8 cellular contexts compared by ENCODE assay signal in the genomic region with DNA sequence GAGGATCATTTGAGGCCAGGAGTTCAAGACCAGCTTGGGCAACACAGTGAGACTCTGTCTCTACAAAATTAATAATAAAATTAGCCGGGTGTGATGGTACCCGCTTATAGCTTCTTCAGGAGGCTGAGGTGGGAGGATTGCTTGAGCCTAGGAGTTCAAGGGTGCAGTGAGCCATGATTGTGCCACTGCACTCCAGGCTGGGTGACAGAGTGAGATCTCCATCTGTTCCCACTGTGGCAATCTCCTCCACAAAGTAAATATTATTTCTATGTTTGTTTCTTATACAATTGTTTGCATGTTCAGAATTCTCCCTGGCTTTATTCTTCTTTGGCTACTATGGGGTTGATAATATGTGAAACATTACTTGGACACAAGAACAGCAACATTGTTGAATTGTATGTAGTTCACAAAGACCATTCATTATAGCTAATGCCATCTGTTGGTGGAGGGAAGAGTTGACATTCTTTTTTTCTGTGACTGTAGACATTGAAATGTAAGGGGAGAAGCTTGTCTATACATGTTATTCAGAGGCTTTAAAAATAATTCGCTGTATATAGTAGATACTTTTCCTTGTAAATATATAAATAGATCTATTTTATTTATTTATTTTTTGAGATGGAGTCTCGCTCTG. TPM values are rescaled to one million over a fixed set of nuclear protein-coding genes. Genes with fewer than 3 reads are reported as not detected.
A peak's percentile ranks its signal among the peaks of the same experiment; 100 is the strongest.
DNase-seq lines count a peak whose midpoint lies in the region; ATAC-seq and TF ChIP-seq lines count a peak whose summit lies in the region.

No MANE protein-coding gene starts in this region.

- H3K4me1 Mint-ChIP-seq in natural killer cell treated with Interleukin-12 subunit alpha and Interleukin-12 subunit beta and Interleukin-15 and Interleukin-18, amount 100 ng/mL, for 72 hours (ENCODE audit: low read depth in 2 of 2) = no peaks in the 10 kb centered on the region

- H3K4me3 Mint-ChIP-seq in natural killer cell treated with Interleukin-12 subunit alpha and Interleukin-12 subunit beta and Interleukin-15 and Interleukin-18, amount 100 ng/mL, for 72 hours = no peak overlapping the region

- TF ChIP-seq POLR2A in esophagus muscularis mucosa (IDR thresholded peaks at IDR 0.05; ENCODE audit: low read depth) = no peak

- no peaks in the 10 kb centered on the region for H3K79me2 ChIP-seq in OCI-LY7 (ENCODE audit: insufficient read depth, low read depth, low read length)

- TF ChIP-seq EP300 in esophagus muscularis mucosa (IDR thresholded peaks at IDR 0.05) = no peak

- H3K9me3 Mint-ChIP-seq in natural killer cell treated with Interleukin-12 subunit alpha and Interleukin-12 subunit beta and Interleukin-15 and Interleukin-18, amount 100 ng/mL, for 72 hours = no peaks in the 10 kb centered on the region

- H3K9me3 ChIP-seq in OCI-LY7 (ENCODE audit: low read length) (no peaks in the 10 kb centered on the region), esophagus muscularis mucosa (no peaks in the 10 kb centered on the region)

- POLR2A ChIA-PET in OCI-LY7 (lab: Charles Lee) = interaction anchor here (0.6 to 1.4 kb wide), 3 partner anchors 16 to 210 kb away, joined by 3 to 6 read pairs (median 4); partner anchors contain the start of gene PNRC2

- H3K27me3 Mint-ChIP-seq in natural killer cell treated with Interleukin-12 subunit alpha and Interleukin-12 subunit beta and Interleukin-15 and Interleukin-18, amount 100 ng/mL, for 72 hours = no peaks in the 10 kb centered on the region

- no peak overlapping the region for H2AFZ ChIP-seq in OCI-LY7 (ENCODE audit: low read length)

- WGBS in esophagus muscularis mucosa = 83% methylated on average over 4 of the region's 4 CpGs

- H3K27ac ChIP-seq in OCI-LY7 (ENCODE audit: low read depth, low read length, poor library complexity, severe bottlenecking) (no peak overlapping the region), esophagus muscularis mucosa (replicated peaks in 1 of 4) (no peak overlapping the region)

- TF ChIP-seq CTCF in OCI-LY7 (conservative IDR thresholded peaks at IDR 0.05; ENCODE audit: low read length) = peak; percentile 85
- peak; percentile 67 to 69 (median 67) for TF ChIP-seq CTCF in esophagus muscularis mucosa (IDR thresholded peaks at IDR 0.05)
- no peak for TF ChIP-seq CTCF in omental fat pad (IDR thresholded peaks at IDR 0.05)

- no TSS peak for BruUV-seq in OCI-LY7 (replicated peaks; lab: Mats Ljungman, UMichigan)

- CTCF ChIA-PET in OCI-LY7 (lab: Charles Lee; ENCODE audit: unreplicated experiment) = no interaction called here

- no peak overlapping the region for H3K4me3 ChIP-seq in OCI-LY7 (ENCODE audit: low read depth, low read length, poor library complexity, severe bottlenecking)
- no peak overlapping the region for H3K4me3 ChIP-seq in esophagus muscularis mucosa

- DNase-seq in Right ventricle myocardium inferior (ENCODE audit: missing footprints) = no peak
- DNase-seq in cardiac septum (ENCODE audit: low spot score) = no peak
- peak; percentile 58 for DNase-seq in OCI-LY7 (ENCODE audit: low spot score)
- no peak for DNase-seq in esophagus muscularis mucosa (ENCODE audit: extremely low spot score)
- DNase-seq in omental fat pad (ENCODE audit: low spot score) = no peak
- DNase-seq in natural killer cell treated with Interleukin-12 subunit alpha and Interleukin-12 subunit beta and Interleukin-15 and Interleukin-18, amount 100 ng/mL, for 72 hours (ENCODE audit: low spot score) = no peak

- H3K27ac Mint-ChIP-seq in natural killer cell treated with Interleukin-12 subunit alpha and Interleukin-12 subunit beta and Interleukin-15 and Interleukin-18, amount 100 ng/mL, for 72 hours = no peak overlapping the region

- H3K4me2 ChIP-seq in OCI-LY7 (ENCODE audit: low read length) = no peak overlapping the region

- no peaks in the 10 kb centered on the region for H3K9me2 ChIP-seq in OCI-LY7 (ENCODE audit: insufficient read depth, low read length)

- intact Hi-C loops in Right ventricle myocardium inferior (cut with DNase I) = loop anchor here (2.0 kb wide), 1 partner anchor 49 kb away; no protein-coding TSS in a partner anchor
- intact Hi-C loops in cardiac septum (cut with DNase I) = loop anchor here (5.0 kb wide), 2 partner anchors 161 to 216 kb away; partner anchors contain the start of gene FUCA1
- intact Hi-C loops in OCI-LY7 (cut with micrococcal nuclease; ENCODE audit: unreplicated experiment) = loop anchor here (2.0 to 5.0 kb wide), 2 partner anchors 46 to 69 kb away; partner anchors contain the start of genes PNRC2 and SRSF10
- intact Hi-C loops in esophagus muscularis mucosa (cut with DNase I) = loop anchor here (2.0 to 5.0 kb wide), 2 partner anchors 69 to 161 kb away; partner anchors contain the start of genes FUCA1 and PNRC2

- H3K36me3 ChIP-seq in OCI-LY7 (ENCODE audit: insufficient read depth, low read length) (no peaks in the 10 kb centered on the region), esophagus muscularis mucosa (no peaks in the 10 kb centered on the region)

- no peaks in the 10 kb centered on the region for H4K20me1 ChIP-seq in OCI-LY7 (ENCODE audit: insufficient read depth, low read length)

- H3K27me3 ChIP-seq in esophagus muscularis mucosa = no peaks in the 10 kb centered on the region

- H3K4me1 ChIP-seq in OCI-LY7 (ENCODE audit: insufficient read depth, low read length, poor library complexity, severe bottlenecking) = no peaks in the 10 kb centered on the region
- H3K4me1 ChIP-seq in esophagus muscularis mucosa = peaks cover 0 to 13% (median 11%) of the 10 kb centered on the region in 4 donors

- H3K36me3 Mint-ChIP-seq in natural killer cell treated with Interleukin-12 subunit alpha and Interleukin-12 subunit beta and Interleukin-15 and Interleukin-18, amount 100 ng/mL, for 72 hours = no peaks in the 10 kb centered on the region

- peak; percentile 59 for ATAC-seq in Right ventricle myocardium inferior
- peak; percentile 66 for ATAC-seq in omental fat pad (ENCODE audit: low FRiP score)
- no peak for ATAC-seq in GM19452 (IDR thresholded peaks at IDR 0.05; ENCODE audit: unreplicated experiment)
- no peak for ATAC-seq in natural killer cell treated with Interleukin-12 subunit alpha and Interleukin-12 subunit beta and Interleukin-15 and Interleukin-18, amount 100 ng/mL, for 72 hours
- no peak for ATAC-seq in HG02981 (IDR thresholded peaks at IDR 0.05; ENCODE audit: unreplicated experiment)

RNA-seq across cellular contexts. Expression of gene SRSF10, which starts 47.8 kb away (rescaled TPM):
- 51.9 TPM for total RNA-seq in Right ventricle myocardium inferior
- 63.4 TPM for total RNA-seq in cardiac septum
- 229 and 293 TPM in 2 replicates for total RNA-seq in OCI-LY7 (2014; rRNA removed; shearing (Covaris generic))
- total RNA-seq in OCI-LY7 (2022) = 335 and 394 TPM in 2 replicates
- total RNA-seq in esophagus muscularis mucosa = 10 to 100 TPM; 53.6 to 89.7 (median 56.6) TPM
- 100 to 1,000 TPM; 101 to 152 (median 120) TPM for total RNA-seq in omental fat pad
- total RNA-seq in natural killer cell treated with Interleukin-12 subunit alpha and Interleukin-12 subunit beta and Interleukin-15 and Interleukin-18, amount 100 ng/mL, for 72 hours = 100 to 1,000 TPM; 176 to 214 TPM

Comparison
In these comparisons a context has a peak if more than half of its experiments do, and no peak if none do; other contexts are left out.
1. ATAC-seq: peak in Right ventricle myocardium inferior (single experiment) and omental fat pad (single experiment); none in GM19452 (single experiment), natural killer cell treated with Interleukin-12 subunit alpha and Interleukin-12 subunit beta and Interleukin-15 and Interleukin-18, amount 100 ng/mL, for 72 hours (0 of 2) and HG02981 (single experiment).
2. CTCF ChIP-seq: peak in OCI-LY7 (single experiment) and esophagus muscularis mucosa (3 of 3); none in omental fat pad (0 of 3).